1 cellular context compared by ENCODE assay signal in the genomic region with DNA sequence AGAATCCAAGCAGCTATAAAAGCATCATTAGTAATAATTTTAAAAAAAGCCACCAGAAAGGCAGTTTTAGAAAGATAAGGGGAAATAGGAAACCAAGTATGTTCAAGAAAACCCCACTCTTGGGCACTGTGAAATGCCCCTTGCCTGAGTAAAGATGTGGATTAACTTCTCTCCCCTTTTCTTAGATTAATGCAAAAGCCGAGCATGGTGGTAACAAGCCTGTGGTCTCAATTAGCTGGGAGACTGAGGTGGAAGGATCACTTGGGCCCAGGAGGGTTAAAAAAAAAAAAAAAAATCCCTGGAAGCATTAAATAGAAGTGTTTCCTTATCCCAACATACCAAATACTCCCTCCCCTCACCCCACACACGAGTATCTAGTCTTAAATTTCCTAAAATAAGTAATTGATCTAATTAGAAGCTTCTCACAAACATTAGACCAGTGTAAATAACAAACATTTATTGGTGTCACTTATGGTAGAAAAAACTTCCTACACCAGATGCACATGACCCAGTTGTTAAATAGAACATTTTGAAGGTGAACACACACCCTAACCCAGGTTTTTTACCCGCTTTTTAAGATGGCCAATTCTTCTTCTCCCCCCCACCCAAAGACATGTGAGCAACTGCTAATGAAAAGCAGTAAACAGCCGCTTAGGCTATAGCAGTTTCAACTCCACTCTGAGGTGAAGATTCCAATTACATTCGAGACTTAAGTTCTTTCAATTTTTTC.
A peak's percentile ranks its signal among the peaks of the same experiment; 100 is the strongest.
TF ChIP-seq lines count a peak whose summit lies in the region.

No MANE protein-coding gene starts in this region.

TF ChIP-seq in HepG2, 621 proteins besides CTCF, POLR2A, EP300 and RAD21:
- TF ChIP-seq ZNF777 (CRISPR knock-in tag; IDR thresholded peaks at IDR 0.05) (no peak), ASH2L (IDR thresholded peaks at IDR 0.05; ENCODE audit: insufficient read length, low read depth, low read length) (peak; percentile 4), RBFOX2 (IDR thresholded peaks at IDR 0.05; ENCODE audit: low read depth, low read length) (peak; percentile 22; the same call in 1 of the 2 replicates), ZNF703 (CRISPR knock-in tag; IDR thresholded peaks at IDR 0.05; ENCODE audit: borderline replicate concordance) (no peak), SETDB1 (CRISPR knock-in tag; IDR thresholded peaks at IDR 0.05; ENCODE audit: borderline replicate concordance) (no peak), ZNF382 (CRISPR knock-in tag; IDR thresholded peaks at IDR 0.05; ENCODE audit: borderline replicate concordance) (no peak), SMYD3 (CRISPR knock-in tag; IDR thresholded peaks at IDR 0.05) (no peak)
TF ChIP-seq in HepG2: peak in this region for 2.
